In the genomic region with DNA sequence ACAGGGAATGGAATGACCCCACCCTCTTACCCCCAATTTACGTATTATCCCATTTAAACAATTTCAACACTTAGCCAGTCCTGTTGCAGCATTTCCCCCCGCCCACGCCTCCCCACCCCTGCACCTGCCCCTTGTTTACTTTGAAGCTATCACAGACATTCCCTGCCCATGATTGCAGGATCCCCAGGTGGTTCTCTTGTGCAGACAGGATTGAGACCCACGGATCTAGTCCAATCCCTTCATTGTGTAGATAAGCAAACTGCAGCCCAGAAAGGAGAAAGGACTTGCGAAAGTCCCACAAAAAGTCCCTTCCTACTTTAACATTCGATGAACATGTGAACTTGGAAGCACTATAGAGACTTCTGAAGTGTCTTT, we compare ENCODE assay signal across 17 cellular contexts. TPM values are rescaled to one million over a fixed set of nuclear protein-coding genes. Genes with fewer than 3 reads are reported as not detected.
A peak's percentile ranks its signal among the peaks of the same experiment; 100 is the strongest.
DNase-seq lines count a peak whose midpoint lies in the region; ATAC-seq, FAIRE-seq and TF ChIP-seq lines count a peak whose summit lies in the region.
"Had no signal": no experiment of that assay in that cellular context is flagged by ENCODE, and none has a peak within 500 bp of the region (broad histone marks: within the 10 kb centered on the region; RNA-seq: fewer than 3 reads in every experiment).

No MANE protein-coding gene starts in this region.

- no peaks in the 10 kb centered on the region for H3K9me3 Mint-ChIP-seq in endodermal cell
- H3K9me3 Mint-ChIP-seq: stimulated activated naive CD8-positive, alpha-beta T cell treated with anti-CD3 and anti-CD28 coated beads, Interleukin-15, amount 100 ng/mL, for 72 hours; T-helper 1 cell treated with Interleukin-12 subunit alpha and Interleukin-12 subunit beta and Interleukin-4 antibody, amounts not matched to agents 30 μg/mL and 1 μg/mL, for 36 hours had no signal

- peak overlapping the region; percentile 14 to 79; a peak in 5 of 6 replicates for H3K27ac ChIP-seq in A549
- H3K27ac ChIP-seq in HUES48 (ENCODE audit: low read depth, low read length): peak overlapping the region; percentile 26
- H3K27ac ChIP-seq in iPS-20b (ENCODE audit: low read length): peak overlapping the region; percentile 25
- peak overlapping the region in 2 of 4 donors; percentile 0 to 58 for H3K27ac ChIP-seq in tibial nerve
- H3K27ac ChIP-seq in endodermal cell (ENCODE audit: low read depth, low read length): no peak overlapping the region
- H3K27ac ChIP-seq: RWPE1 had no signal

- WGBS in A549 (ENCODE audit: missing lambda C conversion rate): 83% methylated on average over 6 of the region's 6 CpGs
- WGBS in tibial nerve, 2 donors: 78 to 81% methylated on average over 6 of the region's 6 CpGs
- WGBS in endodermal cell (ENCODE audit: insufficient coverage in 1 of 2, insufficient read length in 1 of 2), 2 experiments: 78 to 90% methylated on average over 3 to 6 of the region's 6 CpGs

- H3K4me3 Mint-ChIP-seq in endodermal cell: no peak overlapping the region
- H3K4me3 Mint-ChIP-seq: stimulated activated naive CD8-positive, alpha-beta T cell treated with anti-CD3 and anti-CD28 coated beads, Interleukin-15, amount 100 ng/mL, for 72 hours; T-helper 1 cell treated with Interleukin-12 subunit alpha and Interleukin-12 subunit beta and Interleukin-4 antibody, amounts not matched to agents 30 μg/mL and 1 μg/mL, for 36 hours had no signal

- POLR2A ChIA-PET in A549 (lab: Yijun Ruan, JAX): no interaction called here

- H3K9me3 ChIP-seq in A549: no peaks in the 10 kb centered on the region
- H3K9me3 ChIP-seq in HUES48 (ENCODE audit: control insufficient read depth, insufficient read depth, low read length): no peaks in the 10 kb centered on the region
- H3K9me3 ChIP-seq in iPS-20b (ENCODE audit: insufficient read depth, low read depth, low read length): no peaks in the 10 kb centered on the region
- H3K9me3 ChIP-seq in tibial nerve: no peaks in the 10 kb centered on the region
- no peaks in the 10 kb centered on the region for H3K9me3 ChIP-seq in endodermal cell (ENCODE audit: control insufficient read depth, low read length)

- TF ChIP-seq RAD21 in A549 (conservative IDR thresholded peaks at IDR 0.05 in 1 of 2, IDR thresholded peaks at IDR 0.05 in 1 of 2): no peak

- peaks cover 45% of the 10 kb centered on the region for H3K4me1 Mint-ChIP-seq in endodermal cell

- CTCF ChIA-PET in A549 (lab: Yijun Ruan, JAX): interaction anchor here (0.6 to 7.0 kb wide), 9 partner anchors 10 to 381 kb away, joined by 3 to 59 read pairs (median 3); no protein-coding TSS in a partner anchor

- peaks cover 10% of the 10 kb centered on the region for H3K27me3 Mint-ChIP-seq in endodermal cell (ENCODE audit: insufficient read depth)
- H3K27me3 Mint-ChIP-seq: stimulated activated naive CD8-positive, alpha-beta T cell treated with anti-CD3 and anti-CD28 coated beads, Interleukin-15, amount 100 ng/mL, for 72 hours had no signal

- H3K4me2 ChIP-seq in A549: 0 out of 3 replicates have a peak overlapping the region, but pooled peaks have one; percentile 6

- no peak overlapping the region for H3K9ac ChIP-seq in HUES48 (ENCODE audit: low read depth, low read length)
- peak overlapping the region; percentile 40; the same call in 1 of the 2 replicates for H3K9ac ChIP-seq in iPS-20b (ENCODE audit: low read depth, low read length)
- no peak overlapping the region for H3K9ac ChIP-seq in endodermal cell (ENCODE audit: extremely low read depth, low read length, poor library complexity, severe bottlenecking)

- TF ChIP-seq EP300 in A549 (IDR thresholded peaks at IDR 0.05) (no peak), tibial nerve (IDR thresholded peaks at IDR 0.05) (no peak)

- H3K36me3 ChIP-seq in HUES48 (ENCODE audit: control insufficient read depth, insufficient read depth, low read length): no peaks in the 10 kb centered on the region
- no peaks in the 10 kb centered on the region for H3K36me3 ChIP-seq in iPS-20b (ENCODE audit: insufficient read depth, low read depth, low read length)
- no peaks in the 10 kb centered on the region for H3K36me3 ChIP-seq in tibial nerve
- H3K36me3 ChIP-seq in endodermal cell (ENCODE audit: control insufficient read depth, insufficient read depth, low read length): no peaks in the 10 kb centered on the region

- H3K36me3 Mint-ChIP-seq in endodermal cell (ENCODE audit: low read depth): no peaks in the 10 kb centered on the region

- ATAC-seq in A549: no peak

- no peak overlapping the region for H3K4me3 ChIP-seq in A549
- H3K4me3 ChIP-seq in HUES48 (ENCODE audit: low read depth, low read length): no peak overlapping the region
- no peak overlapping the region; the same call in 1 of the 2 replicates for H3K4me3 ChIP-seq in iPS-20b (ENCODE audit: low read length)
- no peak overlapping the region for H3K4me3 ChIP-seq in tibial nerve
- H3K4me3 ChIP-seq in endodermal cell (ENCODE audit: low read length): no peak overlapping the region

- H3K27me3 ChIP-seq in HUES48 (ENCODE audit: control insufficient read depth, insufficient read depth, low read length) (no peaks in the 10 kb centered on the region), iPS-20b (ENCODE audit: insufficient read depth, low read length) (no peaks in the 10 kb centered on the region), tibial nerve (no peaks in the 10 kb centered on the region), endodermal cell (ENCODE audit: control insufficient read depth, insufficient read depth, low read length, poor library complexity, severe bottlenecking) (no peaks in the 10 kb centered on the region)

- DNase-seq in A549 (ENCODE audit: low read depth in 1 of 2, low spot score in 1 of 2) (no peak), SHP77 (lab: John Stamatoyannopoulos, UW) (peak; percentile 52 to 54), DMS79 treated with DMSO at 0.1 percent for 48 hours (lab: John Stamatoyannopoulos, UW) (no peak), tibial nerve (ENCODE audit: low spot score in 2 of 2) (no peak), endodermal cell (no peak), germinal center (ENCODE audit: low spot score) (no peak)
- DNase-seq: amniotic stem cell; cerebellar nuclear complex; glutamatergic neuron; NCI-H82; stimulated activated naive CD8-positive, alpha-beta T cell treated with anti-CD3 and anti-CD28 coated beads, Interleukin-15, amount 100 ng/mL, for 72 hours had no signal

- no peak for TF ChIP-seq CTCF in A549 (IDR thresholded peaks at IDR 0.05)
- no peak for TF ChIP-seq CTCF in tibial nerve (IDR thresholded peaks at IDR 0.05)
- TF ChIP-seq CTCF in endodermal cell (conservative IDR thresholded peaks at IDR 0.05): no peak

- no peak for TF ChIP-seq POLR2A in A549 (IDR thresholded peaks at IDR 0.05; ENCODE audit: low read length)
- no peak for TF ChIP-seq POLR2A in tibial nerve (IDR thresholded peaks at IDR 0.05)

- H3K4me1 ChIP-seq in A549: peaks cover 13% of the 10 kb centered on the region
- peaks cover 38% of the 10 kb centered on the region for H3K4me1 ChIP-seq in HUES48 (ENCODE audit: control insufficient read depth, insufficient read depth, low read length)
- H3K4me1 ChIP-seq in iPS-20b (ENCODE audit: insufficient read depth, low read length): peaks cover 40% of the 10 kb centered on the region
- H3K4me1 ChIP-seq in tibial nerve: peaks cover 0 to 61% (median 13%) of the 10 kb centered on the region in 4 donors
- peaks cover 13% of the 10 kb centered on the region for H3K4me1 ChIP-seq in endodermal cell (ENCODE audit: control insufficient read depth, insufficient read depth, low read length)

- FAIRE-seq in A549 (lab: Jason Lieb, UNC): no peak
- FAIRE-seq: GM19239, islet of Langerhans had no signal

- H3K27ac Mint-ChIP-seq in endodermal cell: no peak overlapping the region
- H3K27ac Mint-ChIP-seq: T-helper 1 cell treated with Interleukin-12 subunit alpha and Interleukin-12 subunit beta and Interleukin-4 antibody, amounts not matched to agents 30 μg/mL and 1 μg/mL, for 36 hours had no signal

TF ChIP-seq in A549, 52 proteins besides CTCF, POLR2A, EP300 and RAD21 (continues in another document):
- TF ChIP-seq MAFK (IDR thresholded peaks at IDR 0.05; ENCODE audit: partially characterized antibody): no peak
- TF ChIP-seq PHF8 (IDR thresholded peaks at IDR 0.05; ENCODE audit: borderline replicate concordance, low read depth): no peak
- TF ChIP-seq, protein P1, sequence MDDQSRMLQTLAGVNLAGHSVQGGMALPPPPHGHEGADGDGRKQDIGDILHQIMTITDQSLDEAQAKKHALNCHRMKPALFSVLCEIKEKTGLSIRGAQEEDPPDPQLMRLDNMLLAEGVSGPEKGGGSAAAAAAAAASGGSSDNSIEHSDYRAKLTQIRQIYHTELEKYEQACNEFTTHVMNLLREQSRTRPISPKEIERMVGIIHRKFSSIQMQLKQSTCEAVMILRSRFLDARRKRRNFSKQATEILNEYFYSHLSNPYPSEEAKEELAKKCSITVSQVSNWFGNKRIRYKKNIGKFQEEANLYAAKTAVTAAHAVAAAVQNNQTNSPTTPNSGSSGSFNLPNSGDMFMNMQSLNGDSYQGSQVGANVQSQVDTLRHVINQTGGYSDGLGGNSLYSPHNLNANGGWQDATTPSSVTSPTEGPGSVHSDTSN (IDR thresholded peaks at IDR 0.05): no peak
- TF ChIP-seq, protein P2, sequence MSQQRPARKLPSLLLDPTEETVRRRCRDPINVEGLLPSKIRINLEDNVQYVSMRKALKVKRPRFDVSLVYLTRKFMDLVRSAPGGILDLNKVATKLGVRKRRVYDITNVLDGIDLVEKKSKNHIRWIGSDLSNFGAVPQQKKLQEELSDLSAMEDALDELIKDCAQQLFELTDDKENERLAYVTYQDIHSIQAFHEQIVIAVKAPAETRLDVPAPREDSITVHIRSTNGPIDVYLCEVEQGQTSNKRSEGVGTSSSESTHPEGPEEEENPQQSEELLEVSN (IDR thresholded peaks at IDR 0.05; ENCODE audit: borderline replicate concordance, low read depth): no peak
- no peak for TF ChIP-seq ZFP36 (IDR thresholded peaks at IDR 0.05; ENCODE audit: borderline replicate concordance, partially characterized antibody)
- no peak for TF ChIP-seq JUN (IDR thresholded peaks at IDR 0.05)
- TF ChIP-seq MAZ (IDR thresholded peaks at IDR 0.05; ENCODE audit: borderline replicate concordance, low read depth, low read length): no peak
- no peak for TF ChIP-seq MYC (IDR thresholded peaks at IDR 0.05; ENCODE audit: borderline replicate concordance, low read length)
- TF ChIP-seq RFX5 (IDR thresholded peaks at IDR 0.05): no peak
- TF ChIP-seq JUNB (IDR thresholded peaks at IDR 0.05): no peak
- no peak for TF ChIP-seq CBX8 (IDR thresholded peaks at IDR 0.05)
- TF ChIP-seq KDM1A (IDR thresholded peaks at IDR 0.05; ENCODE audit: low read depth): no peak
- TF ChIP-seq SMC3 (IDR thresholded peaks at IDR 0.05): no peak
- TF ChIP-seq FOXS1 (CRISPR knock-in tag; IDR thresholded peaks at IDR 0.05): no peak

RNA-seq across cellular contexts. Expression of a gene that starts 38.9 kb away (rescaled TPM):
- polyA plus RNA-seq in A549 (2011; rRNA removed): 7.9 and 10.2 TPM in 2 replicates
- 2.9 and 3.0 TPM in 2 replicates for polyA plus RNA-seq in A549 (2012; cell fraction: cytosol; rRNA removed)
- polyA plus RNA-seq in A549 (2012; cell fraction: nucleus; rRNA removed): 1.7 and 3.3 TPM in 2 replicates
- 4.4 to 5.2 TPM (median 4.9 TPM) in 3 replicates for polyA plus RNA-seq in A549 (2017; fragmentation: RNase III; extraction: RNeasy Plus Mini Kit Qiagen cat#74134 plus additional on column Dnase treatment)
- polyA minus RNA-seq in A549 (2011; rRNA and poly(A)+ RNA removed): 1.6 and 1.8 TPM in 2 replicates
- 1 to 10 TPM; 1.7 to 5.9 (median 3.2) TPM for total RNA-seq in tibial nerve
- total RNA-seq in endodermal cell: 1 to 10 TPM; 1.8 to 2.0 TPM
- polyA plus RNA-seq in endodermal cell (2013, experiment 1 of 2): 3.0 TPM
- polyA plus RNA-seq in endodermal cell (2013, experiment 2 of 2): 3.1 TPM

Comparison
In these comparisons a context has a peak if more than half of its experiments do, and no peak if none do; other contexts are left out.
1. DNase-seq: peak in SHP77 (2 of 2); none in A549 (0 of 2), DMS79 treated with DMSO at 0.1 percent for 48 hours (single experiment), tibial nerve (0 of 2), endodermal cell (single experiment) and germinal center (single experiment).